1 cellular context compared by ENCODE assay signal in the genomic region with DNA sequence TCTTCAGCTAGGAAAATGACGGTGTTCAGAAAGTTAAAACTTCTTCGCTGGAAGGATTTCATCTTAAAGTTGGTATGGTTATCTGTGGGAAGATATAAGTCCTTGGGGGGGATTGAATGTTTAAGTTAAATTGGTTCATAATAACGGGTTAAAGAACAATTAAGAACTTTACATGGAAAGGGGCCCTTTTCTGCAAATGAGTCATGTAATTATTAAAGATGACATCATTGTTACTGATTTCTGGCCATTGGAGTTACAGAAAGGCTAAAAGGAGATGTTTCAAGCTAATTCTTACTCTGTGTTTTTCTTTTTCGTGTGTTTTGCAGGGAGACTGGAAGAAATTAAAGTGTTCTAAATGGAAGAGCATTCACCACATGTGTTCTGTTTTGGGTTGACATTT.
A peak's percentile ranks its signal among the peaks of the same experiment; 100 is the strongest.
TF ChIP-seq lines count a peak whose summit lies in the region.

No MANE protein-coding gene starts in this region.

TF ChIP-seq in GM12878, 131 proteins besides CTCF, POLR2A, EP300 and RAD21 (continued from another document):
- TF ChIP-seq SUZ12 (IDR thresholded peaks at IDR 0.05; ENCODE audit: unreplicated experiment) (no peak), SREBF2 (IDR thresholded peaks at IDR 0.05; ENCODE audit: low read length) (no peak), ETV6 (conservative IDR thresholded peaks at IDR 0.05 in 1 of 2, IDR thresholded peaks at IDR 0.05 in 1 of 2; ENCODE audit: borderline replicate concordance in 1 of 2, low read depth in 1 of 2) (no peak), SRF (IDR thresholded peaks at IDR 0.05; ENCODE audit: low read depth in 2 of 2, low read length in 2 of 2) (no peak), STAT3 (IDR thresholded peaks at IDR 0.05; ENCODE audit: low read depth, low read length) (no peak), SIN3A (IDR thresholded peaks at IDR 0.05; ENCODE audit: low read depth, low read length) (no peak), POLR2AphosphoS2 (IDR thresholded peaks at IDR 0.05; ENCODE audit: low read depth, low read length) (no peak), SMARCA5 (IDR thresholded peaks at IDR 0.05) (no peak), NR2C2 (IDR thresholded peaks at IDR 0.05; ENCODE audit: borderline replicate concordance, control insufficient read depth, insufficient read length, low read depth) (no peak), ZNF207 (IDR thresholded peaks at IDR 0.05; ENCODE audit: borderline replicate concordance) (no peak), ASH2L (IDR thresholded peaks at IDR 0.05; ENCODE audit: borderline replicate concordance, low read depth) (no peak), MYC (IDR thresholded peaks at IDR 0.05; ENCODE audit: insufficient read depth, insufficient read length, insufficient replicate concordance, low read length, severe bottlenecking) (no peak), SPI1 (IDR thresholded peaks at IDR 0.05; ENCODE audit: borderline replicate concordance, insufficient read depth, low read depth, low read length) (no peak), JUNB (IDR thresholded peaks at IDR 0.05) (peak; percentile 92), JUND (IDR thresholded peaks at IDR 0.05; ENCODE audit: low read depth, low read length) (no peak), YY1 (IDR thresholded peaks at IDR 0.05; ENCODE audit: low read depth, low read length) (no peak), RB1 (IDR thresholded peaks at IDR 0.05; ENCODE audit: borderline replicate concordance) (no peak), EGR1 (IDR thresholded peaks at IDR 0.05; ENCODE audit: borderline replicate concordance in 1 of 2, low read depth in 2 of 2, low read length in 2 of 2) (no peak), POLR2AphosphoS5 (IDR thresholded peaks at IDR 0.05; ENCODE audit: low read length) (no peak), MYB (IDR thresholded peaks at IDR 0.05; ENCODE audit: borderline replicate concordance, low read depth, low read length) (no peak)
- TF ChIP-seq, protein P1, sequence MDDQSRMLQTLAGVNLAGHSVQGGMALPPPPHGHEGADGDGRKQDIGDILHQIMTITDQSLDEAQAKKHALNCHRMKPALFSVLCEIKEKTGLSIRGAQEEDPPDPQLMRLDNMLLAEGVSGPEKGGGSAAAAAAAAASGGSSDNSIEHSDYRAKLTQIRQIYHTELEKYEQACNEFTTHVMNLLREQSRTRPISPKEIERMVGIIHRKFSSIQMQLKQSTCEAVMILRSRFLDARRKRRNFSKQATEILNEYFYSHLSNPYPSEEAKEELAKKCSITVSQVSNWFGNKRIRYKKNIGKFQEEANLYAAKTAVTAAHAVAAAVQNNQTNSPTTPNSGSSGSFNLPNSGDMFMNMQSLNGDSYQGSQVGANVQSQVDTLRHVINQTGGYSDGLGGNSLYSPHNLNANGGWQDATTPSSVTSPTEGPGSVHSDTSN (IDR thresholded peaks at IDR 0.05; ENCODE audit: insufficient replicate concordance, low read depth, low read length) = no peak
- TF ChIP-seq, protein P2, sequence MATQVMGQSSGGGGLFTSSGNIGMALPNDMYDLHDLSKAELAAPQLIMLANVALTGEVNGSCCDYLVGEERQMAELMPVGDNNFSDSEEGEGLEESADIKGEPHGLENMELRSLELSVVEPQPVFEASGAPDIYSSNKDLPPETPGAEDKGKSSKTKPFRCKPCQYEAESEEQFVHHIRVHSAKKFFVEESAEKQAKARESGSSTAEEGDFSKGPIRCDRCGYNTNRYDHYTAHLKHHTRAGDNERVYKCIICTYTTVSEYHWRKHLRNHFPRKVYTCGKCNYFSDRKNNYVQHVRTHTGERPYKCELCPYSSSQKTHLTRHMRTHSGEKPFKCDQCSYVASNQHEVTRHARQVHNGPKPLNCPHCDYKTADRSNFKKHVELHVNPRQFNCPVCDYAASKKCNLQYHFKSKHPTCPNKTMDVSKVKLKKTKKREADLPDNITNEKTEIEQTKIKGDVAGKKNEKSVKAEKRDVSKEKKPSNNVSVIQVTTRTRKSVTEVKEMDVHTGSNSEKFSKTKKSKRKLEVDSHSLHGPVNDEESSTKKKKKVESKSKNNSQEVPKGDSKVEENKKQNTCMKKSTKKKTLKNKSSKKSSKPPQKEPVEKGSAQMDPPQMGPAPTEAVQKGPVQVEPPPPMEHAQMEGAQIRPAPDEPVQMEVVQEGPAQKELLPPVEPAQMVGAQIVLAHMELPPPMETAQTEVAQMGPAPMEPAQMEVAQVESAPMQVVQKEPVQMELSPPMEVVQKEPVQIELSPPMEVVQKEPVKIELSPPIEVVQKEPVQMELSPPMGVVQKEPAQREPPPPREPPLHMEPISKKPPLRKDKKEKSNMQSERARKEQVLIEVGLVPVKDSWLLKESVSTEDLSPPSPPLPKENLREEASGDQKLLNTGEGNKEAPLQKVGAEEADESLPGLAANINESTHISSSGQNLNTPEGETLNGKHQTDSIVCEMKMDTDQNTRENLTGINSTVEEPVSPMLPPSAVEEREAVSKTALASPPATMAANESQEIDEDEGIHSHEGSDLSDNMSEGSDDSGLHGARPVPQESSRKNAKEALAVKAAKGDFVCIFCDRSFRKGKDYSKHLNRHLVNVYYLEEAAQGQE (IDR thresholded peaks at IDR 0.05; ENCODE audit: low read depth, low read length) = no peak
- TF ChIP-seq, protein P3, sequence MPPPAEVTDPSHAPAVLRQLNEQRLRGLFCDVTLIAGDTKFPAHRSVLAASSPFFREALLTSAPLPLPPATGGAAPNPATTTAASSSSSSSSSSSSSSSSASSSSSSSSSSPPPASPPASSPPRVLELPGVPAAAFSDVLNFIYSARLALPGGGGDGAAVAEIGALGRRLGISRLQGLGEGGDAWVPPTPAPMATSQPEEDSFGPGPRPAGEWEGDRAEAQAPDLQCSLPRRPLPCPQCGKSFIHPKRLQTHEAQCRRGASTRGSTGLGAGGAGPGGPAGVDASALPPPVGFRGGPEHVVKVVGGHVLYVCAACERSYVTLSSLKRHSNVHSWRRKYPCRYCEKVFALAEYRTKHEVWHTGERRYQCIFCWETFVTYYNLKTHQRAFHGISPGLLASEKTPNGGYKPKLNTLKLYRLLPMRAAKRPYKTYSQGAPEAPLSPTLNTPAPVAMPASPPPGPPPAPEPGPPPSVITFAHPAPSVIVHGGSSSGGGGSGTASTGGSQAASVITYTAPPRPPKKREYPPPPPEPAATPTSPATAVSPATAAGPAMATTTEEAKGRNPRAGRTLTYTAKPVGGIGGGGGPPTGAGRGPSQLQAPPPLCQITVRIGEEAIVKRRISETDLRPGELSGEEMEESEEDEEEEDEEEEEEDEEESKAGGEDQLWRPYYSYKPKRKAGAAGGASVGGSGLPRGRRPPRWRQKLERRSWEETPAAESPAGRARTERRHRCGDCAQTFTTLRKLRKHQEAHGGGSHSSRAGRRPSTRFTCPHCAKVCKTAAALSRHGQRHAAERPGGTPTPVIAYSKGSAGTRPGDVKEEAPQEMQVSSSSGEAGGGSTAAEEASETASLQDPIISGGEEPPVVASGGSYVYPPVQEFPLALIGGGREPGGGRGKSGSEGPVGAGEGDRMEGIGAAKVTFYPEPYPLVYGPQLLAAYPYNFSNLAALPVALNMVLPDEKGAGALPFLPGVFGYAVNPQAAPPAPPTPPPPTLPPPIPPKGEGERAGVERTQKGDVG (CRISPR knock-in tag; IDR thresholded peaks at IDR 0.05) = no peak
TF ChIP-seq in GM12878: peak in this region for 9.
